8 cellular contexts compared by ENCODE assay signal in the genomic region with DNA sequence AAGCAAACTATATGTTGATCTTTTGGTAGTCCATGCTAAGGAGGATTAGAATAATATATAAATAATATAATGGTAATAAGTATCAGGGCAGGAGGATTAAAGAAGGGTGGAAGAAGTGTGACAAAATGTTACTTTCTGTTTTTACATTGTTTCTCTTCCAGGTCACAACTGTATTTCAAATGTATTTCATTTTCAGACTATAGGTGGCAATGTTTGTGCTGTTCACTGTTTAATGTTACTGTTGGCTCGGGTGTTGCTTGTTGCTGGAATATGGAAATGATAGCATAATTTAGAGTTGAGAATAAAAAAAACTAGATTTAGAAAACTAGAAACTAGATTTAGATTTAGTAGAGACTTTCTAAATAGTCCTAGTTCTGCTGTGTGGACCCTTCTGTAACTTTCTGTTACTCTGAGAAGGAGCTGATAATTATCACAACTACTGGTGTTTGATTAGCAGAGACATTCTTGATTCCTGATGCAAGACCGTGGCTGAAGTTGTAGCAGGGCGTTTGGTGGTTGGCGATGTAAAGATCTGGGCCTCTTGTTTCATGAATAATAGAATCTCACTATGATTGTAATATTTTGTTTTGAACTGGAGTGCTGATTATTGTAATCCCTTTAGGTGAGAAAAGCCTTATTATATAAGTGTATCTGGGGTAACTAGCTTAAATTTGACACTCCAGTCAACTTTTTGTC. TPM values are rescaled to one million over a fixed set of nuclear protein-coding genes. Genes with fewer than 3 reads are reported as not detected.
DNase-seq lines count a peak whose midpoint lies in the region; ATAC-seq and TF ChIP-seq lines count a peak whose summit lies in the region.

No MANE protein-coding gene starts in this region.

- H3K4me1 ChIP-seq in SK-N-SH (ENCODE audit: control insufficient read depth in 1 of 2, insufficient read depth in 2 of 2, low read depth in 1 of 2, low read length in 1 of 2), result peaks cover 2 to 8% of the 10 kb centered on the region in 2 experiments; a peak in 2 of 4 replicates

- no peak for TF ChIP-seq EP300 in SK-N-SH (IDR thresholded peaks at IDR 0.05; ENCODE audit: borderline replicate concordance in 1 of 2, low read depth in 1 of 2, low read length in 1 of 2)

- no peaks in the 10 kb centered on the region for H3K27me3 Mint-ChIP-seq in endothelial cell (ENCODE audit: unreplicated experiment)

- H2AFZ ChIP-seq in SK-N-SH (ENCODE audit: low read depth), result peak overlapping the region; percentile 49; the same call in 1 of the 2 replicates

- H3K9ac ChIP-seq in SK-N-SH, result no peak overlapping the region

- H3K79me2 ChIP-seq in SK-N-SH (ENCODE audit: insufficient read depth), result no peaks in the 10 kb centered on the region; the same call in 1 of the 2 replicates

- H3K36me3 ChIP-seq in SK-N-SH (replicated peaks in 1 of 2; ENCODE audit: control insufficient read depth in 1 of 2, insufficient read depth in 2 of 2, low read length in 1 of 2), result no peaks in the 10 kb centered on the region

- H3K36me3 Mint-ChIP-seq in endothelial cell (ENCODE audit: low read depth, unreplicated experiment), result no peaks in the 10 kb centered on the region

- no peak overlapping the region for H3K4me3 ChIP-seq in SK-N-SH (ENCODE audit: low read depth in 2 of 2, low read length in 1 of 2)

- H3K27me3 ChIP-seq in SK-N-SH (ENCODE audit: insufficient read depth), result no peaks in the 10 kb centered on the region

- no peak overlapping the region for H3K4me2 ChIP-seq in SK-N-SH

- peak; percentile 62 for TF ChIP-seq RAD21 in SK-N-SH (IDR thresholded peaks at IDR 0.05; ENCODE audit: low read length)

- ATAC-seq in HG02588 (IDR thresholded peaks at IDR 0.05; ENCODE audit: unreplicated experiment), result peak; percentile 66

- no peak overlapping the region for H3K4me3 Mint-ChIP-seq in endothelial cell (ENCODE audit: unreplicated experiment)

- H3F3A ChIP-seq in SK-N-SH (replicated peaks; ENCODE audit: insufficient read depth), result peaks cover 9% of the 10 kb centered on the region

- 74% methylated on average over 4 of the region's 4 CpGs for WGBS in SK-N-SH (ENCODE audit: low lambda C conversion rate)

- H4K20me1 ChIP-seq in SK-N-SH (ENCODE audit: insufficient read depth), result no peaks in the 10 kb centered on the region

- CTCF ChIA-PET in SK-N-SH (lab: Yijun Ruan, JAX), result interaction anchor here (0.5 to 3.3 kb wide), 22 partner anchors 9 to 1018 kb away, joined by 3 to 29 read pairs (median 4); partner anchors contain the start of gene NEDD4L

- DNase-seq in GM03348 (ENCODE audit: low spot score), result peak; percentile 41
- no peak for DNase-seq in SK-N-SH
- peak; percentile 42 for DNase-seq in kidney tubule cell (ENCODE audit: low spot score)
- no peak for DNase-seq in endothelial cell (ENCODE audit: low spot score)
- no peak for DNase-seq in stimulated activated naive CD4-positive, alpha-beta T cell (lab: John Stamatoyannopoulos, UW)
- no peak for DNase-seq in stimulated activated CD4-positive, alpha-beta T cell treated with anti-CD3 and anti-CD28 coated beads, Interleukin-4, amount 100 ng/mL, for 24 hours
- DNase-seq in T1000 (lab: John Stamatoyannopoulos, UW), result no peak

- H3K9me3 Mint-ChIP-seq in endothelial cell (ENCODE audit: unreplicated experiment), result no peaks in the 10 kb centered on the region

- no peaks in the 10 kb centered on the region for H3K9me3 ChIP-seq in SK-N-SH

- no peaks in the 10 kb centered on the region for H3K9me2 ChIP-seq in SK-N-SH

- H3K27ac ChIP-seq in SK-N-SH (ENCODE audit: low read depth in 2 of 2, low read length in 1 of 2), result no peak overlapping the region

- peak; percentile 55 for TF ChIP-seq CTCF in SK-N-SH (IDR thresholded peaks at IDR 0.05)
- no peak for TF ChIP-seq CTCF in endothelial cell (IDR thresholded peaks at IDR 0.05; ENCODE audit: unreplicated experiment)

- H3K27ac Mint-ChIP-seq in endothelial cell (ENCODE audit: unreplicated experiment), result no peak overlapping the region

- H3K4me1 Mint-ChIP-seq in endothelial cell (ENCODE audit: unreplicated experiment), result peaks cover 4% of the 10 kb centered on the region

- POLR2A ChIA-PET in SK-N-SH (lab: Yijun Ruan, JAX), result no interaction called here

TF ChIP-seq in SK-N-SH, 30 proteins besides CTCF, POLR2A, EP300 and RAD21:
- peak; percentile 42 for TF ChIP-seq SMC3 (IDR thresholded peaks at IDR 0.05; ENCODE audit: low read depth, low read length)
- TF ChIP-seq, protein P1, sequence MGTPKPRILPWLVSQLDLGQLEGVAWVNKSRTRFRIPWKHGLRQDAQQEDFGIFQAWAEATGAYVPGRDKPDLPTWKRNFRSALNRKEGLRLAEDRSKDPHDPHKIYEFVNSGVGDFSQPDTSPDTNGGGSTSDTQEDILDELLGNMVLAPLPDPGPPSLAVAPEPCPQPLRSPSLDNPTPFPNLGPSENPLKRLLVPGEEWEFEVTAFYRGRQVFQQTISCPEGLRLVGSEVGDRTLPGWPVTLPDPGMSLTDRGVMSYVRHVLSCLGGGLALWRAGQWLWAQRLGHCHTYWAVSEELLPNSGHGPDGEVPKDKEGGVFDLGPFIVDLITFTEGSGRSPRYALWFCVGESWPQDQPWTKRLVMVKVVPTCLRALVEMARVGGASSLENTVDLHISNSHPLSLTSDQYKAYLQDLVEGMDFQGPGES (IDR thresholded peaks at IDR 0.05; ENCODE audit: low read depth, low read length), result no peak
- no peak for TF ChIP-seq REST (IDR thresholded peaks at IDR 0.05; ENCODE audit: low read depth, low read length)
- no peak for TF ChIP-seq SIN3A (IDR thresholded peaks at IDR 0.05; ENCODE audit: borderline replicate concordance, low read depth, low read length)
- TF ChIP-seq TEAD4 (IDR thresholded peaks at IDR 0.05; ENCODE audit: borderline replicate concordance, insufficient read depth), result no peak

RNA-seq across cellular contexts. Expression of gene NEDD4L, which starts 7.9 kb away (rescaled TPM):
- 11.0 and 13.2 TPM in 2 replicates for polyA plus RNA-seq in SK-N-SH (2012; rRNA removed)
- polyA plus RNA-seq in SK-N-SH (2012; cell fraction: cytosol; rRNA removed), result 9.0 and 10.9 TPM in 2 replicates
- polyA plus RNA-seq in SK-N-SH (2012; cell fraction: nucleus; rRNA removed), result 22.0 and 24.4 TPM in 2 replicates
- total RNA-seq in endothelial cell (ENCODE audit: unreplicated experiment), result 42.8 TPM

Comparison
In these comparisons a context has a peak if more than half of its experiments do, and no peak if none do; other contexts are left out.
1. DNase-seq: peak in GM03348 (single experiment) and kidney tubule cell (single experiment); none in SK-N-SH (single experiment), endothelial cell (single experiment), stimulated activated naive CD4-positive, alpha-beta T cell (0 of 6), stimulated activated CD4-positive, alpha-beta T cell treated with anti-CD3 and anti-CD28 coated beads, Interleukin-4, amount 100 ng/mL, for 24 hours (single experiment) and T1000 (single experiment).